8 cellular contexts compared by ENCODE assay signal in the genomic region with DNA sequence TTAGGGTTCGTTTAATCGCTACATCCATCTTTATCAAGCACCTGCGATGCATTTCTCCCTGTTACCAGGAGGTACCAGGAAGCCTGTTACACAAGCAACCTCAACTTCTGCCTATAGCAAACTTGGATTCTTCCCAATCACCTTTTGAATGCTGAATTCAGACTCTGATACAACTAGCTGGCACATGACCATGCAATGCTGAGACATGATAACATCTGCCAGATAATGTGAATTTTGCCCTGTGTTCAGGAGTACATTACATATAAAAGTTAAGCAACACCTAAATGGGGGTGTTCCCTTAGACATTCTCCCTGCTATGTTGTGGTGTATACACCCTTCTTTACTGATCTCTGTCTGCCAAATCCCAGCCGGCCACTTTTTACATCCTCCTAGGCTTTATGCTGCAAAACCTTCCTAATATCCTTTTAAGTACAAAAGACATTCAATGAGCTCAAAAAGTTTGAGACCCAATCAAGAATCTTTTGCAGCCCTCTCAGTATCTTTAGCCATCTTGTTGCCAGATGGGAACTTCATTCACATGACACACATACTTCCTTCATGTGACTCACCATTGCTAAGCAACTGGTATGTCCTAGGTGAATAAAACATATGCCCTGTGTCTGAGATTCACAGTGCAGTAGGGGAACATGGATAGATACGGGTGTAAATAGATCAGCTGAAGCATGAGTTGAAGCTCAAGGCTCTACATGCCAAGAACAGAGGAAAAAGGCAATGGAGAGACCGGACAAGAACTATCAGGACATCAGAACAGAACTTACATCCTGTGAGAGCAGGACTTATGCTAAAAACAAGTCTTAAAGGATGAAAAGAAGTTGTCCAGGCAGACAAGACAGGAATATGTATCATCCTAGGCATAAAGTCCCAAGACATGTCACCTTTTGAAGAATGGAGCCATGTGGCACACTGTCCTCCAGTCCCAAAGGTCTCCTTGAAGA.
DNase-seq lines count a peak whose midpoint lies in the region; ATAC-seq and TF ChIP-seq lines count a peak whose summit lies in the region.

No MANE protein-coding gene starts in this region.

- H3K27ac Mint-ChIP-seq in activated B cell treated with CpG ODN at 0.5 μM for 24 hours: peak overlapping the region; percentile 36
- no peak overlapping the region for H3K27ac Mint-ChIP-seq in glutamatergic neuron (ENCODE audit: unreplicated experiment)

- H3K9me3 ChIP-seq in heart left ventricle: no peaks in the 10 kb centered on the region

- POLR2A ChIA-PET in activated B cell treated with CpG ODN at 0.5 μM for 24 hours (lab: Charles Lee): interaction anchor here (0.7 to 1.6 kb wide), 3 partner anchors 84 to 99 kb away, joined by 3 to 4 read pairs (median 3); a partner anchor contains a TSS

- H3K4me3 ChIP-seq in heart left ventricle: peak overlapping the region in 3 of 12 donors; percentile 18 to 33 (median 31)
- peak overlapping the region in 3 of 7 experiments; percentile 6 to 22 (median 18) for H3K4me3 ChIP-seq in skin epidermis

- H3K27ac ChIP-seq in heart left ventricle (peak overlapping the region; percentile 41 to 83 (median 76)), skin epidermis (peak overlapping the region in 20 of 21 experiments; percentile 53 to 87 (median 75))

- no peak for TF ChIP-seq CTCF in activated B cell treated with CpG ODN at 0.5 μM for 24 hours (IDR thresholded peaks at IDR 0.05)
- TF ChIP-seq CTCF in heart left ventricle (IDR thresholded peaks at IDR 0.05): no peak
- TF ChIP-seq CTCF in glutamatergic neuron (IDR thresholded peaks at IDR 0.05; ENCODE audit: partially characterized antibody, unreplicated experiment): no peak

- CTCF ChIA-PET in activated B cell treated with CpG ODN at 0.5 μM for 24 hours (lab: Charles Lee): interaction anchor here (0.7 to 4.4 kb wide), 14 partner anchors 8 to 242 kb away, joined by 3 to 51 read pairs (median 4); a partner anchor contains a TSS

- H3K4me1 Mint-ChIP-seq in activated B cell treated with CpG ODN at 0.5 μM for 24 hours (peaks cover 26% of the 10 kb centered on the region), glutamatergic neuron (ENCODE audit: low read depth, unreplicated experiment) (peaks cover 6% of the 10 kb centered on the region)

- no peaks in the 10 kb centered on the region for H3K36me3 ChIP-seq in heart left ventricle

- H3K27me3 Mint-ChIP-seq in activated B cell treated with CpG ODN at 0.5 μM for 24 hours (no peaks in the 10 kb centered on the region), glutamatergic neuron (ENCODE audit: unreplicated experiment) (peaks cover 2% of the 10 kb centered on the region)

- intact Hi-C loops in activated B cell treated with CpG ODN at 0.5 μM for 24 hours (cut with micrococcal nuclease): loop anchor here (1.0 to 2.0 kb wide), 6 partner anchors 16 to 265 kb away; a partner anchor contains a TSS
- intact Hi-C loops in heart left ventricle (cut with DNase I): loop anchor here in 9 of 10 donors (1.0 to 5.0 kb wide), 12 partner anchors 56 to 108 kb away; a partner anchor contains a TSS

- H3K27me3 ChIP-seq in heart left ventricle: no peaks in the 10 kb centered on the region

- peak; percentile 56 for ATAC-seq in activated B cell treated with CpG ODN at 0.5 μM for 24 hours (ENCODE audit: low read depth)
- ATAC-seq in heart left ventricle: peak in 3 of 4 donors; percentile 35 to 62 (median 55)
- ATAC-seq in HG03439 (IDR thresholded peaks at IDR 0.05; ENCODE audit: unreplicated experiment): no peak
- no peak for ATAC-seq in HG03460 (IDR thresholded peaks at IDR 0.05; ENCODE audit: unreplicated experiment)

- no peak for TF ChIP-seq POLR2A in heart left ventricle (IDR thresholded peaks at IDR 0.05)

- WGBS in heart left ventricle, 4 donors: 67 to 75% (median 72%) methylated on average over 6 of the region's 6 CpGs

- peak; percentile 77 for DNase-seq in GM04503 (ENCODE audit: low read depth)
- DNase-seq in activated B cell treated with CpG ODN at 0.5 μM for 24 hours: no peak
- DNase-seq in heart left ventricle: no peak
- no peak for DNase-seq in glutamatergic neuron
- no peak for DNase-seq in NK-92 (lab: John Stamatoyannopoulos, UW; ENCODE audit: unreplicated experiment)

- H3K36me3 Mint-ChIP-seq in activated B cell treated with CpG ODN at 0.5 μM for 24 hours (ENCODE audit: low read depth) (peaks cover 3% of the 10 kb centered on the region), glutamatergic neuron (ENCODE audit: unreplicated experiment) (no peaks in the 10 kb centered on the region)

- no peak overlapping the region for H3K4me3 Mint-ChIP-seq in activated B cell treated with CpG ODN at 0.5 μM for 24 hours
- no peak overlapping the region for H3K4me3 Mint-ChIP-seq in glutamatergic neuron (ENCODE audit: unreplicated experiment)

- H3K4me1 ChIP-seq in heart left ventricle: peaks cover 15 to 68% (median 50%) of the 10 kb centered on the region in 12 donors

- H3K9me3 Mint-ChIP-seq in activated B cell treated with CpG ODN at 0.5 μM for 24 hours (no peaks in the 10 kb centered on the region), glutamatergic neuron (ENCODE audit: unreplicated experiment) (no peaks in the 10 kb centered on the region)

Comparison
In these comparisons a context has a peak if more than half of its experiments do, and no peak if none do; other contexts are left out.
1. ATAC-seq: peak in activated B cell treated with CpG ODN at 0.5 μM for 24 hours (single experiment) and heart left ventricle (3 of 4); none in HG03439 (single experiment) and HG03460 (single experiment).